26 cellular contexts compared by ENCODE assay signal in genomic region chr6:169230322-169230665, GRCh38. TPM values are rescaled to one million over a fixed set of nuclear protein-coding genes. Genes with fewer than 3 reads are reported as not detected.
DNase-seq lines count a peak whose midpoint lies in the region.
"Had no signal": no experiment of that assay in that cellular context is flagged by ENCODE, and none has a peak within 500 bp of the region (broad histone marks: within the 10 kb centered on the region; RNA-seq: fewer than 3 reads in every experiment).

No MANE protein-coding gene starts in this region.

- H3K14ac ChIP-seq in mesenchymal stem cell (ENCODE audit: low read length in 2 of 2): no peak overlapping the region

- H2BK5ac ChIP-seq in mesenchymal stem cell (ENCODE audit: low read depth, low read length, poor library complexity, severe bottlenecking): no peak overlapping the region

- H3K27me3 ChIP-seq in mesenchymal stem cell (ENCODE audit: control insufficient read depth in 1 of 2, insufficient read depth in 1 of 2, low read length in 2 of 2): no peaks in the 10 kb centered on the region
- H3K27me3 ChIP-seq in CD8-positive, alpha-beta memory T cell (ENCODE audit: insufficient read depth, low read length, poor library complexity, severe bottlenecking): no peaks in the 10 kb centered on the region
- H3K27me3 ChIP-seq: BLaER1 treated with 17β-estradiol and CSF1 and Interleukin-3, amounts not matched to agents 10 nM and 100 nM; right lobe of liver had no signal

- POLR2A ChIA-PET in CD8-positive, alpha-beta memory T cell (lab: Charles Lee): no interaction called here

- H3K27ac ChIP-seq in angular gyrus (ENCODE audit: low read depth, low read length) (peak overlapping the region; percentile 46), caudate nucleus (ENCODE audit: low read depth, low read length) (peak overlapping the region; percentile 86), mesenchymal stem cell (ENCODE audit: low read length, poor library complexity, severe bottlenecking) (no peak overlapping the region), temporal lobe (ENCODE audit: low read depth, low read length) (peak overlapping the region; percentile 80)
- H3K27ac ChIP-seq in CD8-positive, alpha-beta memory T cell (ENCODE audit: low read depth, low read length): no peak overlapping the region
- H3K27ac ChIP-seq: BLaER1 treated with 17β-estradiol and CSF1 and Interleukin-3, amounts not matched to agents 10 nM and 100 nM; right lobe of liver had no signal

- H4K8ac ChIP-seq in mesenchymal stem cell (ENCODE audit: low read length): no peak overlapping the region

- H3K18ac ChIP-seq in mesenchymal stem cell (ENCODE audit: low read depth in 1 of 2, low read length in 2 of 2): no peak overlapping the region

- no peaks in the 10 kb centered on the region for H3K9me3 ChIP-seq in mesenchymal stem cell (ENCODE audit: control insufficient read depth, low read length)
- no peaks in the 10 kb centered on the region for H3K9me3 ChIP-seq in CD8-positive, alpha-beta memory T cell (ENCODE audit: low read length)
- H3K9me3 ChIP-seq: right lobe of liver had no signal

- no peak overlapping the region for H2AK5ac ChIP-seq in mesenchymal stem cell (ENCODE audit: low read length, severe bottlenecking)

- no peak overlapping the region for H3K23ac ChIP-seq in mesenchymal stem cell (ENCODE audit: low read length in 2 of 2)

- WGBS in mesenchymal stem cell: 90% methylated on average over 6 of the region's 9 CpGs

- no peaks in the 10 kb centered on the region for H3K4me1 ChIP-seq in mesenchymal stem cell (ENCODE audit: control insufficient read depth, insufficient read depth, low read depth, low read length)
- no peaks in the 10 kb centered on the region for H3K4me1 ChIP-seq in CD8-positive, alpha-beta memory T cell (ENCODE audit: insufficient read depth, low read length)
- H3K4me1 ChIP-seq: BLaER1 treated with 17β-estradiol and CSF1 and Interleukin-3, amounts not matched to agents 10 nM and 100 nM; right lobe of liver had no signal

- H3K9ac ChIP-seq in mesenchymal stem cell (ENCODE audit: low read length): peak overlapping the region; percentile 65
- H3K9ac ChIP-seq: BLaER1 treated with 17β-estradiol and CSF1 and Interleukin-3, amounts not matched to agents 10 nM and 100 nM had no signal

- H3K36me3 Mint-ChIP-seq in CD8-positive, alpha-beta memory T cell: no peaks in the 10 kb centered on the region

- H3K36me3 ChIP-seq in mesenchymal stem cell (ENCODE audit: control insufficient read depth in 1 of 2, insufficient read depth in 2 of 2, low read depth in 1 of 2, low read length in 2 of 2): peaks cover 76 to 100% of the 10 kb centered on the region in 2 experiments
- H3K36me3 ChIP-seq in CD8-positive, alpha-beta memory T cell (ENCODE audit: insufficient read depth, low read length): no peaks in the 10 kb centered on the region
- H3K36me3 ChIP-seq: BLaER1 treated with 17β-estradiol and CSF1 and Interleukin-3, amounts not matched to agents 10 nM and 100 nM; right lobe of liver had no signal

- H3K27ac Mint-ChIP-seq in CD8-positive, alpha-beta memory T cell: peak overlapping the region in 1 of 8 donors; percentile 61
- H3K27ac Mint-ChIP-seq: activated CD4-positive, alpha-beta T cell treated with anti-CD3 and anti-CD28 coated beads for 36 hours; activated CD8-positive, alpha-beta T cell treated with anti-CD3 and anti-CD28 coated beads for 36 hours; activated naive CD4-positive, alpha-beta T cell treated with anti-CD3 and anti-CD28 coated beads, Interleukin-2, amount 50 U/mL, for 72 hours; type B pancreatic cell had no signal

- no peak overlapping the region for H3K4me3 ChIP-seq in mesenchymal stem cell (ENCODE audit: insufficient read depth in 1 of 2, low read depth in 1 of 2, low read length in 2 of 2)
- H3K4me3 ChIP-seq in CD8-positive, alpha-beta memory T cell (ENCODE audit: low read length): no peak overlapping the region
- H3K4me3 ChIP-seq: BLaER1 treated with 17β-estradiol and CSF1 and Interleukin-3, amounts not matched to agents 10 nM and 100 nM; right lobe of liver had no signal

- peaks cover 6 to 10% of the 10 kb centered on the region in 2 donors for H3K27me3 Mint-ChIP-seq in CD8-positive, alpha-beta memory T cell
- H3K27me3 Mint-ChIP-seq: activated CD8-positive, alpha-beta T cell treated with anti-CD3 and anti-CD28 coated beads for 36 hours; type B pancreatic cell had no signal

- peaks cover 0 to 5% (median 3%) of the 10 kb centered on the region in 5 donors for H3K9me3 Mint-ChIP-seq in CD8-positive, alpha-beta memory T cell

- H3K4ac ChIP-seq in mesenchymal stem cell (ENCODE audit: low read depth in 1 of 2, low read length in 2 of 2): no peak overlapping the region

- H2BK12ac ChIP-seq in mesenchymal stem cell (ENCODE audit: low read length in 2 of 2): no peak overlapping the region

- no peaks in the 10 kb centered on the region for H3K79me1 ChIP-seq in mesenchymal stem cell (replicated peaks; ENCODE audit: low read length, poor library complexity, severe bottlenecking)

- no peak overlapping the region for H4K91ac ChIP-seq in mesenchymal stem cell (ENCODE audit: low read length)

- no peak overlapping the region for H3K4me2 ChIP-seq in mesenchymal stem cell (ENCODE audit: low read length, poor library complexity, severe bottlenecking)
- H3K4me2 ChIP-seq: BLaER1 treated with 17β-estradiol and CSF1 and Interleukin-3, amounts not matched to agents 10 nM and 100 nM had no signal

- no peak overlapping the region for H2BK120ac ChIP-seq in mesenchymal stem cell (ENCODE audit: low read depth, low read length)

- DNase-seq in caudate nucleus (lab: John Stamatoyannopoulos, UW): no peak
- no peak for DNase-seq in mesenchymal stem cell
- no peak for DNase-seq in cerebellar nuclear complex (lab: John Stamatoyannopoulos, UW)
- DNase-seq in NCI-H2081 treated with DMSO at 0.1 percent for 48 hours (lab: John Stamatoyannopoulos, UW): no peak
- no peak for DNase-seq in CD8-positive, alpha-beta memory T cell
- DNase-seq: activated CD4-positive, alpha-beta T cell treated with anti-CD3 and anti-CD28 coated beads for 36 hours; activated CD8-positive, alpha-beta T cell treated with anti-CD3 and anti-CD28 coated beads for 36 hours; activated effector memory CD4-positive, alpha-beta T cell treated with Interleukin-2 at 50 U/mL for 16 hours; central memory CD4-positive, alpha-beta T cell; COR-L47; GDM1; Kasumi-1; NCI-H146; NCI-H2107; NCI-H345; NCI-H748 treated with DMSO at 0.1 percent for 48 hours; SHP77 treated with DMSO at 0.1 percent for 48 hours; stimulated activated CD4-positive, alpha-beta T cell treated with anti-CD3 and anti-CD28 coated beads, Interleukin-4, amount 100 ng/mL, for 1 hour had no signal

- no peaks in the 10 kb centered on the region for H3K4me1 Mint-ChIP-seq in CD8-positive, alpha-beta memory T cell
- H3K4me1 Mint-ChIP-seq: activated CD4-positive, alpha-beta T cell treated with anti-CD3 and anti-CD28 coated beads for 36 hours had no signal

- no peak overlapping the region for H3K4me3 Mint-ChIP-seq in CD8-positive, alpha-beta memory T cell
- H3K4me3 Mint-ChIP-seq: activated CD4-positive, alpha-beta T cell treated with anti-CD3 and anti-CD28 coated beads for 36 hours; activated CD8-positive, alpha-beta T cell treated with anti-CD3 and anti-CD28 coated beads for 36 hours; neural crest cell; type B pancreatic cell had no signal

- no peak overlapping the region for H2BK15ac ChIP-seq in mesenchymal stem cell (ENCODE audit: low read depth, poor library complexity, severe bottlenecking)

- H2AFZ ChIP-seq in mesenchymal stem cell (ENCODE audit: low read depth, low read length): no peak overlapping the region

- CTCF ChIA-PET in CD8-positive, alpha-beta memory T cell (lab: Charles Lee): no interaction called here

RNA-seq across cellular contexts. Expression of gene THBS2, which starts 23.4 kb away (rescaled TPM):
- 1.1 TPM for polyA plus RNA-seq in mesenchymal stem cell (2013, experiment 1 of 2)
- polyA plus RNA-seq in mesenchymal stem cell (2013, experiment 2 of 2): 1.2 TPM
- total RNA-seq in temporal lobe: 11.3 TPM
- total RNA-seq in CD8-positive, alpha-beta memory T cell: not detected
- 0.03 TPM for polyA plus RNA-seq in CD8-positive, alpha-beta memory T cell
- total RNA-seq: activated CD4-positive, alpha-beta T cell treated with anti-CD3 and anti-CD28 coated beads for 36 hours; activated CD8-positive, alpha-beta T cell treated with anti-CD3 and anti-CD28 coated beads for 36 hours; activated naive CD4-positive, alpha-beta T cell treated with anti-CD3 and anti-CD28 coated beads, Interleukin-2, amount 50 U/mL, for 72 hours; dermis microvascular lymphatic vessel endothelial cell had no signal

Comparison
In these comparisons a context has a peak if more than half of its experiments do, and no peak if none do; other contexts are left out.
1. H3K27ac ChIP-seq: peak in angular gyrus (single experiment), caudate nucleus (single experiment) and temporal lobe (single experiment); none in mesenchymal stem cell (single experiment) and CD8-positive, alpha-beta memory T cell (single experiment).
2. RNA of gene THBS2, which starts 23.4 kb away (total RNA-seq): 11.3 TPM in temporal lobe (single experiment); not detected in CD8-positive, alpha-beta memory T cell; every median in the first group is over 10 times any median in the second.